7 cellular contexts compared by ENCODE assay signal in the genomic region with DNA sequence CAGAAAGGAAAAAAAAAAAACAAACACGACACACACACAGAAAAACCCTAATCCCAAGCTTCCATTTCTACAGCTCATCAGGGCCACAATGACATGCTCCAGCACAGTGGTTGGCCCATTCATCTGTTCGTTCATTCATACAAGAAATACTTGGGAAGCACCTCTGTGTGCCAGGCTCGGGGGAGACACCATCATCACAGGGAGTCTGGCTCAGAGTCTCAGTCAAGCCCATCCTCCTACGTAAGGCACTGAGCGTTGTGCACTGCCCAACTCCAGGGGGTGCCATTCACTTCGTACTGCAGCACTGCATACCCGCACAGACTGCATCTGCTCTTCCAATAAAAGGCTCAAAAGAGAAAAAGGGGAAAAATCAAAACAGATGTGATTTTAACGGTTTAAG. TPM values are rescaled to one million over a fixed set of nuclear protein-coding genes. Genes with fewer than 3 reads are reported as not detected.
DNase-seq lines count a peak whose midpoint lies in the region; ATAC-seq and TF ChIP-seq lines count a peak whose summit lies in the region.

No MANE protein-coding gene starts in this region.

- H3K9me3 Mint-ChIP-seq in type B pancreatic cell = no peaks in the 10 kb centered on the region

- peak; percentile 59 for DNase-seq in G401 (ENCODE audit: low spot score)
- DNase-seq in NCI-H1694 treated with DMSO at 0.1 percent for 48 hours (lab: John Stamatoyannopoulos, UW) = peak; percentile 45
- peak; percentile 67 for DNase-seq in astrocyte of the spinal cord (ENCODE audit: low read depth, low spot score)
- DNase-seq in kidney glomerular epithelial cell (lab: John Stamatoyannopoulos, UW) = peak; percentile 47
- DNase-seq in type B pancreatic cell (ENCODE audit: extremely low spot score, unreplicated experiment) = no peak

- no peak for ATAC-seq in HG03196 (IDR thresholded peaks at IDR 0.05; ENCODE audit: unreplicated experiment)
- no peak for ATAC-seq in activated CD4-positive, CD25-positive, alpha-beta regulatory T cell treated with anti-CD3 and anti-CD28 coated beads, Interleukin-2, amount 50 U/mL, for 24 hours

- H3K4me1 Mint-ChIP-seq in type B pancreatic cell (ENCODE audit: unreplicated experiment) = peaks cover 54% of the 10 kb centered on the region

- H3K36me3 Mint-ChIP-seq in type B pancreatic cell = peaks cover 3% of the 10 kb centered on the region

- H3K4me3 ChIP-seq in astrocyte of the spinal cord (ENCODE audit: low read depth, low read length) = no peak overlapping the region

- H3K4me3 Mint-ChIP-seq in type B pancreatic cell = peak overlapping the region; percentile 15

- H3K27me3 Mint-ChIP-seq in type B pancreatic cell = no peaks in the 10 kb centered on the region

- in situ Hi-C loops in G401 (cut with HindIII; ENCODE audit: low sequenced_read_pairs) (loop anchor here (5.0 kb wide), 1 partner anchor 67 kb away; no protein-coding TSS in a partner anchor), astrocyte of the spinal cord (cut with HindIII; ENCODE audit: low sequenced_read_pairs) (no loop called here)

- TF ChIP-seq CTCF in astrocyte of the spinal cord (IDR thresholded peaks at IDR 0.05; ENCODE audit: low read depth, low read length) = peak; percentile 65
- peak; percentile 69 for TF ChIP-seq CTCF in type B pancreatic cell (conservative IDR thresholded peaks at IDR 0.05)

- no peak overlapping the region for H3K27ac Mint-ChIP-seq in type B pancreatic cell

RNA-seq across cellular contexts. Expression of gene VPS37B, which starts 15.3 kb away (rescaled TPM):
- total RNA-seq in G401 (2014; rRNA removed; shearing (Covaris generic)) = 38.3 and 53.4 TPM in 2 replicates
- total RNA-seq in type B pancreatic cell (ENCODE audit: low replicate concordance) = 32.4 and 43.6 TPM in 2 replicates

RNA-seq across cellular contexts. Expression of gene HIP1R, which starts 45.4 kb away (rescaled TPM):
- 14.0 and 19.3 TPM in 2 replicates for total RNA-seq in G401 (2014; rRNA removed; shearing (Covaris generic))
- 40.5 and 45.5 TPM in 2 replicates for total RNA-seq in type B pancreatic cell (ENCODE audit: low replicate concordance)
